17 cellular contexts compared by ENCODE assay signal in the genomic region with DNA sequence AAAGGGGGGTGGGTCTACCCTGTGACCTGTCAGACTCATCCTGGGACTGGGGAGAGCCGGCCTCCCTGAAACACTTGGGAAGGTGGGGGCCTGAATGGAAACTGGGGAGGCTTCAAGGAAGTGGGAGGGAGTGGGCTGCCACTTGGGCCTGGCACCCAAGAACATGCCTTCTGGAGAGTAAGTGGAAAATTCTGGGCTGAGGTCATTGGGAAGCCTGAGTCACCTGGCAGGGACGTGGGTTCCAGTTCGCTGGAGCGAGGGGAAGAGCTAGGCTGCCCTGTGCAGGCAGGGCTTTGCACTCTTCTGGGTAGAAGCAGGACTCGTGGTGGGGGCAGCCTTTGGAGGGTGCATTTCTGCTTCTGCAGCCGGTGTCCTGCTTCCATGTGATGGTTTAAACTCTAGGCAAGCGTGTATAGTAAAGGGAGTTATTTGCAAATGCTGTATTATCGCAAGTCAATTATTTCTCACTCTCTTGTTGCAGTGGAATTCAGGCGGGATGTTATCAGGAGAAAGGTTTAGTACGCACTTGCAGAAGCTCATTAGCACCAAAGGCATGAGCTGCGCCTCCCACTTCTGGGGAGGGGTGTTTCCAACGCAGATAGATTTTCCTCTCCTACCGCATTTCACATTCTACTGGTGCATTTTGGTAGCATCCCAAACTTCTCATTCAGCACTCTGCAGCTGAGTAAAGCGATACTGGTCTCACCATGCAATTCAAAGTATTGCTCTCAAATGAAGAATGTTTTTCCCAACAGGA. TPM values are rescaled to one million over a fixed set of nuclear protein-coding genes. Genes with fewer than 3 reads are reported as not detected.
A peak's percentile ranks its signal among the peaks of the same experiment; 100 is the strongest.
DNase-seq lines count a peak whose midpoint lies in the region; ATAC-seq and TF ChIP-seq lines count a peak whose summit lies in the region.
"Had no signal": no experiment of that assay in that cellular context is flagged by ENCODE, and none has a peak within 500 bp of the region (broad histone marks: within the 10 kb centered on the region; RNA-seq: fewer than 3 reads in every experiment).

No MANE protein-coding gene starts in this region.

- H2AFZ ChIP-seq in OCI-LY7 (ENCODE audit: low read length) = no peak overlapping the region

- CTCF ChIA-PET in OCI-LY7 (lab: Charles Lee; ENCODE audit: unreplicated experiment) = no interaction called here

- no peaks in the 10 kb centered on the region for H3K9me2 ChIP-seq in OCI-LY7 (ENCODE audit: insufficient read depth, low read length)

- peaks cover 6% of the 10 kb centered on the region; the same call in 1 of the 2 replicates for H3K9me3 ChIP-seq in OCI-LY7 (ENCODE audit: low read length)
- H3K9me3 ChIP-seq: adrenal gland, gastroesophageal sphincter, ovary had no signal

- POLR2A ChIA-PET in OCI-LY7 (lab: Charles Lee) = no interaction called here

- no peaks in the 10 kb centered on the region for H4K20me1 ChIP-seq in OCI-LY7 (ENCODE audit: insufficient read depth, low read length)

- H3K27ac ChIP-seq in OCI-LY7 (ENCODE audit: low read depth, low read length, poor library complexity, severe bottlenecking) = no peak overlapping the region
- H3K27ac ChIP-seq: adrenal gland, ovary had no signal

- H3K4me2 ChIP-seq in OCI-LY7 (ENCODE audit: low read length) = peak overlapping the region; percentile 47

- TF ChIP-seq CTCF in OCI-LY7 (conservative IDR thresholded peaks at IDR 0.05; ENCODE audit: low read length) = no peak
- no peak for TF ChIP-seq CTCF in fibroblast of mammary gland (conservative IDR thresholded peaks at IDR 0.05; ENCODE audit: control insufficient read depth, insufficient read depth, low read depth, low read length)

- intact Hi-C loops in OCI-LY7 (cut with micrococcal nuclease; ENCODE audit: unreplicated experiment) = no loop called here

- no peaks in the 10 kb centered on the region for H3K79me2 ChIP-seq in OCI-LY7 (ENCODE audit: insufficient read depth, low read depth, low read length)

- BruUV-seq in OCI-LY7 (replicated peaks; lab: Mats Ljungman, UMichigan) = no TSS peak

- H3K4me1 ChIP-seq in OCI-LY7 (ENCODE audit: insufficient read depth, low read length, poor library complexity, severe bottlenecking) = peaks cover 21% of the 10 kb centered on the region

- no peak for ATAC-seq in GM21367 (IDR thresholded peaks at IDR 0.05; ENCODE audit: unreplicated experiment)
- ATAC-seq: activated T-helper 17 cell treated with anti-CD3 and anti-CD28 coated beads, Interleukin-2, amount 50 U/mL, for 72 hours; gastroesophageal sphincter; PC-3 had no signal

- no peak overlapping the region for H3K4me3 ChIP-seq in OCI-LY7 (ENCODE audit: low read depth, low read length, poor library complexity, severe bottlenecking)
- no peak overlapping the region for H3K4me3 ChIP-seq in fibroblast of mammary gland (ENCODE audit: control insufficient read depth, low read depth, low read length)
- H3K4me3 ChIP-seq: adrenal gland, gastroesophageal sphincter, ovary had no signal

- no peaks in the 10 kb centered on the region for H3K36me3 ChIP-seq in OCI-LY7 (ENCODE audit: insufficient read depth, low read length)
- H3K36me3 ChIP-seq: adrenal gland, gastroesophageal sphincter, ovary had no signal

- peak; percentile 20 for DNase-seq in COLO668 (lab: John Stamatoyannopoulos, UW; ENCODE audit: unreplicated experiment)
- peak; percentile 62 for DNase-seq in OCI-LY7 (ENCODE audit: low spot score)
- DNase-seq in fibroblast of mammary gland (ENCODE audit: low read depth) = peak; percentile 44
- DNase-seq in putamen (ENCODE audit: low spot score) = peak; percentile 39
- DNase-seq in foreskin melanocyte = no peak
- no peak for DNase-seq in AG20443 (ENCODE audit: low spot score)
- DNase-seq in SIG-M5 (lab: John Stamatoyannopoulos, UW) = no peak
- DNase-seq: midbrain, NCI-H2029 treated with DMSO at 0.1 percent for 48 hours, NCI-H524 treated with DMSO at 0.1 percent for 48 hours, ovary, PC-3 had no signal

RNA-seq across cellular contexts. Expression of gene LRRFIP1, which starts 3.8 kb away (rescaled TPM):
- 95.7 and 102 TPM in 2 replicates for total RNA-seq in OCI-LY7 (2014; rRNA removed; shearing (Covaris generic))
- 216 and 246 TPM in 2 replicates for total RNA-seq in OCI-LY7 (2022)

RNA-seq across cellular contexts. Expression of gene RAB17, which starts 40.7 kb away (rescaled TPM):
- not detected in 2 replicates for total RNA-seq in OCI-LY7 (2014; rRNA removed; shearing (Covaris generic))
- not detected in 2 replicates for total RNA-seq in OCI-LY7 (2022)
- total RNA-seq: HT1080 had no signal

Comparison
In these comparisons a context has a peak if more than half of its experiments do, and no peak if none do; other contexts are left out.
1. DNase-seq: peak in COLO668 (single experiment), OCI-LY7 (single experiment), fibroblast of mammary gland (single experiment) and putamen (single experiment); none in foreskin melanocyte (single experiment), AG20443 (single experiment) and SIG-M5 (single experiment).